Comparison of ENCODE assay signal across 9 cellular contexts in the genomic region with DNA sequence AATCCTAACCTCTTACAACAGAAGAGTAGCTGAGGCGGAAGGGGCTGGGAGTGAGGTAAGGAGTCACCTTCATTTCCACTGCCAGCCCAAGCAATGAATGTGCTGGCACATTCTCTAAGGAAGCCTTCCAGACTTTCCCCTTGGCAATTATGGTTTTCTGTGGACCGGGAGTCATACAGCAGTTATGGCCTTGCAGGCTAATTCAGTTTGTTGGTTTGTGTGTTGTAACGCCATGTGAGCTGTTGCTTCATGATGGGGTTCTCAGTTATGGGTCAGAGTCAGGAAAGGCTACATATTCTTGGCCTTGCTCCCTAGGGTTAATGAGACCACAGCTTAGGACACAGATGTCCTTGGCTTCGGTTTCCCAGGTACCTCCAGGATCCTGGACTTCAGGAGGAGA.
"Had no signal": no experiment of that assay in that cellular context is flagged by ENCODE, and none has a peak within 500 bp of the region (broad histone marks: within the 10 kb centered on the region; RNA-seq: fewer than 3 reads in every experiment).

No MANE protein-coding gene starts in this region.

- H2AFZ ChIP-seq: GM23248 had no signal

- H3K4me3 ChIP-seq: GM23248, HAP-1 had no signal

- H3K27ac ChIP-seq: GM23248, HL-60 had no signal

- H3K9me3 ChIP-seq: HAP-1 had no signal

- H3K4me1 ChIP-seq: HAP-1 had no signal

- ATAC-seq: HCT116, HepG2 had no signal

- H3K36me3 ChIP-seq: HAP-1 had no signal

- DNase-seq: GM23248, GOT3, H7, HFFc6, KBM-7 had no signal
